Comparison of ENCODE assay signal across 30 cellular contexts in genomic region chr2:85114586-85115330, GRCh38. TPM values are rescaled to one million over a fixed set of nuclear protein-coding genes. Genes with fewer than 3 reads are reported as not detected.
"Had no signal": no experiment of that assay in that cellular context is flagged by ENCODE, and none has a peak within 500 bp of the region (broad histone marks: within the 10 kb centered on the region; RNA-seq: fewer than 3 reads in every experiment).

No MANE protein-coding gene starts in this region.

- FAIRE-seq: small intestine, urothelium cell line had no signal

- H3K27me3 Mint-ChIP-seq: progenitor cell of endocrine pancreas had no signal

- H3K27me3 ChIP-seq: ovary, thyroid gland, tibial nerve, upper lobe of left lung, vagina had no signal

- H3K9me3 ChIP-seq: ovary, psoas muscle, stomach, thoracic aorta, thyroid gland, tibial nerve, upper lobe of left lung, vagina had no signal

- H2AFZ ChIP-seq: neural progenitor cell, parathyroid adenoma had no signal

- H3K36me3 ChIP-seq: neural progenitor cell, ovary, stomach, thoracic aorta, thyroid gland, tibial nerve, upper lobe of left lung, vagina had no signal

- H3K27ac ChIP-seq: neural progenitor cell, ovary, parathyroid adenoma, psoas muscle, stomach, thoracic aorta, thyroid gland, tibial nerve, upper lobe of left lung, vagina had no signal

- H3K4me2 ChIP-seq: neural progenitor cell had no signal

- ATAC-seq: naive thymus-derived CD4-positive, alpha-beta T cell; natural killer cell; psoas muscle; right cardiac atrium; sciatic nerve; stimulated activated effector memory CD8-positive, alpha-beta T cell treated with anti-CD3 and anti-CD28 coated beads, Interleukin-12 subunit alpha, Interleukin-12 subunit beta, amount 100 ng/mL, for 72 hours; stimulated activated naive B cell treated with anti-CD40 and anti-IgM and Interleukin-4, amounts not matched to agents 10 μg/mL and 1 μg/mL and 100 μg/mL, for 72 hours had no signal

- H3K9ac ChIP-seq: neural progenitor cell, parathyroid adenoma had no signal

- H3K4me3 Mint-ChIP-seq: naive thymus-derived CD4-positive, alpha-beta T cell; natural killer cell; nephron; neural progenitor cell; stimulated activated effector memory CD8-positive, alpha-beta T cell treated with anti-CD3 and anti-CD28 coated beads, Interleukin-12 subunit alpha, Interleukin-12 subunit beta, amount 100 ng/mL, for 72 hours; stimulated activated naive B cell treated with anti-CD40 and anti-IgM and Interleukin-4, amounts not matched to agents 10 μg/mL and 1 μg/mL and 100 μg/mL, for 72 hours; stimulated activated naive CD8-positive, alpha-beta T cell treated with anti-CD3 and anti-CD28 coated beads, Interleukin-15, Interleukin-2, amounts not matched to agents 100 ng/mL and 50 ng/mL, for 24 hours had no signal

- H3K4me3 ChIP-seq: neural progenitor cell, ovary, psoas muscle, stomach, thoracic aorta, thyroid gland, tibial nerve, upper lobe of left lung, vagina had no signal

- H3K4me1 ChIP-seq: parathyroid adenoma, psoas muscle, stomach, thyroid gland, tibial nerve, upper lobe of left lung, vagina had no signal

- DNase-seq: naive thymus-derived CD4-positive, alpha-beta T cell; natural killer cell; occipital lobe; ovary; posterior cingulate gyrus; psoas muscle; right cardiac atrium; small intestine; stimulated activated CD4-positive, alpha-beta T cell treated with anti-CD3 and anti-CD28 coated beads, Interleukin-15, amount 100 ng/mL, for 24 hours; stimulated activated CD4-positive, alpha-beta T cell treated with anti-CD3 and anti-CD28 coated beads, Interleukin-2, amount 100 ng/mL, for 24 hours; stimulated activated CD4-positive, alpha-beta T cell treated with anti-CD3 and anti-CD28 coated beads, Interleukin-2, amount 100 ng/mL, for 48 hours; stimulated activated CD4-positive, alpha-beta T cell treated with anti-CD3 and anti-CD28 coated beads, Interleukin-4, amount 100 ng/mL, for 24 hours; stimulated activated naive B cell treated with anti-CD40 and anti-IgM and Interleukin-4, amounts not matched to agents 10 μg/mL and 1 μg/mL and 100 μg/mL, for 72 hours; stimulated activated naive CD4-positive, alpha-beta T cell treated with Interleukin-2 at 50 U/mL for 16 hours; stomach; thyroid gland; trophoblast cell; upper lobe of left lung had no signal

- H3K27ac Mint-ChIP-seq: naive thymus-derived CD4-positive, alpha-beta T cell; natural killer cell; nephron; neural progenitor cell; progenitor cell of endocrine pancreas; stimulated activated effector memory CD8-positive, alpha-beta T cell treated with anti-CD3 and anti-CD28 coated beads, Interleukin-12 subunit alpha, Interleukin-12 subunit beta, amount 100 ng/mL, for 72 hours; stimulated activated naive B cell treated with anti-CD40 and anti-IgM and Interleukin-4, amounts not matched to agents 10 μg/mL and 1 μg/mL and 100 μg/mL, for 72 hours; stimulated activated naive CD8-positive, alpha-beta T cell treated with anti-CD3 and anti-CD28 coated beads, Interleukin-15, Interleukin-2, amounts not matched to agents 100 ng/mL and 50 ng/mL, for 24 hours had no signal

- H3K4me1 Mint-ChIP-seq: naive thymus-derived CD4-positive, alpha-beta T cell; natural killer cell; nephron; stimulated activated effector memory CD8-positive, alpha-beta T cell treated with anti-CD3 and anti-CD28 coated beads, Interleukin-12 subunit alpha, Interleukin-12 subunit beta, amount 100 ng/mL, for 72 hours; stimulated activated naive B cell treated with anti-CD40 and anti-IgM and Interleukin-4, amounts not matched to agents 10 μg/mL and 1 μg/mL and 100 μg/mL, for 72 hours had no signal

- H3K9me3 Mint-ChIP-seq: natural killer cell; stimulated activated effector memory CD8-positive, alpha-beta T cell treated with anti-CD3 and anti-CD28 coated beads, Interleukin-12 subunit alpha, Interleukin-12 subunit beta, amount 100 ng/mL, for 72 hours; stimulated activated naive B cell treated with anti-CD40 and anti-IgM and Interleukin-4, amounts not matched to agents 10 μg/mL and 1 μg/mL and 100 μg/mL, for 72 hours; stimulated activated naive CD8-positive, alpha-beta T cell treated with anti-CD3 and anti-CD28 coated beads, Interleukin-15, Interleukin-2, amounts not matched to agents 100 ng/mL and 50 ng/mL, for 24 hours had no signal

- H3K36me3 Mint-ChIP-seq: natural killer cell; neural progenitor cell; stimulated activated effector memory CD8-positive, alpha-beta T cell treated with anti-CD3 and anti-CD28 coated beads, Interleukin-12 subunit alpha, Interleukin-12 subunit beta, amount 100 ng/mL, for 72 hours; stimulated activated naive B cell treated with anti-CD40 and anti-IgM and Interleukin-4, amounts not matched to agents 10 μg/mL and 1 μg/mL and 100 μg/mL, for 72 hours had no signal

- H3K79me2 ChIP-seq: parathyroid adenoma had no signal

RNA-seq across cellular contexts. Expression of gene TCF7L1, which starts 18.4 kb away (rescaled TPM):
- total RNA-seq: natural killer cell had no signal
- polyA plus RNA-seq: neural cell had no signal
